25 cellular contexts compared by ENCODE assay signal in genomic region chr1:18561967-18562366, GRCh38.
"Had no signal": no experiment of that assay in that cellular context is flagged by ENCODE, and none has a peak within 500 bp of the region (broad histone marks: within the 10 kb centered on the region; RNA-seq: fewer than 3 reads in every experiment).

No MANE protein-coding gene starts in this region.

- ATAC-seq: natural killer cell; pancreas; right cardiac atrium; right lobe of liver; stimulated activated effector memory CD8-positive, alpha-beta T cell treated with anti-CD3 and anti-CD28 coated beads, Interleukin-12 subunit alpha, Interleukin-12 subunit beta, amount 100 ng/mL, for 72 hours; stimulated activated naive B cell treated with anti-CD40 and anti-IgM and Interleukin-4, amounts not matched to agents 10 μg/mL and 1 μg/mL and 100 μg/mL, for 72 hours had no signal

- H3K9me3 ChIP-seq: neutrophil, pancreas, prostate gland, right lobe of liver, sigmoid colon, stomach, thoracic aorta, thyroid gland, tibial nerve, upper lobe of left lung, vagina had no signal

- H3K9ac ChIP-seq: neural progenitor cell had no signal

- H3K4me1 ChIP-seq: pancreas, prostate gland, right lobe of liver, thyroid gland, vagina had no signal

- DNase-seq: natural killer cell; nucleus accumbens; right cardiac atrium; right lobe of liver; sigmoid colon; small intestine; stimulated activated CD4-positive, alpha-beta T cell treated with anti-CD3 and anti-CD28 coated beads, Interleukin-15, amount 100 ng/mL, for 24 hours; stimulated activated CD4-positive, alpha-beta T cell treated with anti-CD3 and anti-CD28 coated beads, Interleukin-2, amount 100 ng/mL, for 24 hours; stimulated activated CD4-positive, alpha-beta T cell treated with anti-CD3 and anti-CD28 coated beads, Interleukin-2, amount 100 ng/mL, for 48 hours; stimulated activated CD4-positive, alpha-beta T cell treated with anti-CD3 and anti-CD28 coated beads, Interleukin-4, amount 100 ng/mL, for 24 hours; stimulated activated naive B cell treated with anti-CD40 and anti-IgM and Interleukin-4, amounts not matched to agents 10 μg/mL and 1 μg/mL and 100 μg/mL, for 72 hours; stimulated activated naive CD4-positive, alpha-beta T cell treated with Interleukin-2 at 50 U/mL for 16 hours; stomach; thyroid gland; trophoblast cell had no signal

- H3K4me3 ChIP-seq: neural progenitor cell, pancreas, prostate gland, right lobe of liver, sigmoid colon, stomach, thoracic aorta, thyroid gland, tibial nerve, upper lobe of left lung, vagina had no signal

- H2AFZ ChIP-seq: neural progenitor cell had no signal

- H3K36me3 ChIP-seq: neural progenitor cell, neutrophil, pancreas, prostate gland, right lobe of liver, sigmoid colon, stomach, thoracic aorta, thyroid gland, tibial nerve, upper lobe of left lung, vagina had no signal

- FAIRE-seq: pancreas, small intestine, urothelium cell line had no signal

- H3K4me2 ChIP-seq: neural progenitor cell had no signal

- H3K27ac ChIP-seq: neural progenitor cell, neutrophil, pancreas, prostate gland, right lobe of liver, sigmoid colon, stomach, thoracic aorta, thyroid gland, tibial nerve, upper lobe of left lung, vagina had no signal

- H3K27me3 ChIP-seq: pancreas had no signal
